In genomic region chr6:31308050-31308844, GRCh38 we compare ENCODE assay signal across 8 cellular contexts. TPM values are rescaled to one million over a fixed set of nuclear protein-coding genes. Genes with fewer than 3 reads are reported as not detected.
A peak's percentile ranks its signal among the peaks of the same experiment; 100 is the strongest.
DNase-seq lines count a peak whose midpoint lies in the region; ATAC-seq and TF ChIP-seq lines count a peak whose summit lies in the region.

No MANE protein-coding gene starts in this region.

- CTCF ChIA-PET in HCT116 (lab: Charles Lee): no interaction called here

- no peak for TF ChIP-seq POLR2A in HCT116 (IDR thresholded peaks at IDR 0.05; ENCODE audit: borderline replicate concordance, extremely low read depth, insufficient read depth, insufficient read length)
- TF ChIP-seq POLR2A in upper lobe of left lung (IDR thresholded peaks at IDR 0.05): no peak

- H3K27ac Mint-ChIP-seq in progenitor cell of endocrine pancreas: no peak overlapping the region

- no peaks in the 10 kb centered on the region for H3K79me2 ChIP-seq in HCT116 (ENCODE audit: insufficient read depth, low read length)

- ATAC-seq in HCT116 (peak; percentile 73), upper lobe of left lung (ENCODE audit: low FRiP score in 2 of 2) (peak; percentile 81 to 94)

- H3K27ac ChIP-seq in HCT116 (ENCODE audit: low read depth, low read length) (no peak overlapping the region), upper lobe of left lung (peak overlapping the region in 3 of 4 donors; percentile 16 to 48 (median 38))

- H4K20me1 ChIP-seq in HCT116 (ENCODE audit: insufficient read depth): no peaks in the 10 kb centered on the region

- H3K36me3 ChIP-seq in HCT116 (ENCODE audit: control insufficient read depth in 1 of 2, insufficient read depth in 2 of 2, low read length in 2 of 2): no peaks in the 10 kb centered on the region
- H3K36me3 ChIP-seq in endocrine pancreas (ENCODE audit: control insufficient read depth, insufficient read depth, low read length): no peaks in the 10 kb centered on the region
- no peaks in the 10 kb centered on the region for H3K36me3 ChIP-seq in upper lobe of left lung

- no peaks in the 10 kb centered on the region for H3K9me3 Mint-ChIP-seq in progenitor cell of endocrine pancreas (ENCODE audit: low read depth)

- H3K4me3 Mint-ChIP-seq in progenitor cell of endocrine pancreas (ENCODE audit: low read depth): no peak overlapping the region

- peaks cover 17% of the 10 kb centered on the region for H3K27me3 Mint-ChIP-seq in progenitor cell of endocrine pancreas

- H3K36me3 Mint-ChIP-seq in progenitor cell of endocrine pancreas (ENCODE audit: insufficient read depth): no peaks in the 10 kb centered on the region

- H3K4me1 ChIP-seq in HCT116 (ENCODE audit: control insufficient read depth in 1 of 2, insufficient read depth in 2 of 2, low read length in 2 of 2): no peaks in the 10 kb centered on the region
- no peaks in the 10 kb centered on the region for H3K4me1 ChIP-seq in endocrine pancreas (ENCODE audit: control insufficient read depth, insufficient read depth, low read length)
- H3K4me1 ChIP-seq in upper lobe of left lung: peaks cover 0 to 9% (median 4%) of the 10 kb centered on the region in 4 donors

- H3K9me2 ChIP-seq in HCT116 (ENCODE audit: insufficient read depth): no peaks in the 10 kb centered on the region

- no peak overlapping the region for H3K4me2 ChIP-seq in HCT116 (ENCODE audit: low read length)

- no TSS peak for BruUV-seq in HCT116 (replicated peaks; lab: Mats Ljungman, UMichigan)

- WGBS in upper lobe of left lung, 2 donors: 38% methylated on average over 4 of the region's 57 CpGs; no CpG with 5 or more reads in 1 of the 2 donors

- DNase-seq in HCT116 (ENCODE audit: low read depth, low spot score): no peak
- DNase-seq in activated CD4-positive, alpha-beta T cell treated with anti-CD3 and anti-CD28 coated beads, Interleukin-2, amount 50 U/mL, for 1 hour: peak; percentile 69
- DNase-seq in progenitor cell of endocrine pancreas (ENCODE audit: low spot score, unreplicated experiment): peak; percentile 10
- peak; percentile 83 to 91 for DNase-seq in upper lobe of left lung
- DNase-seq in HT-29 (ENCODE audit: low spot score): no peak
- DNase-seq in NCI-H128 (lab: John Stamatoyannopoulos, UW; ENCODE audit: unreplicated experiment): no peak
- no peak for DNase-seq in NCI-H1105 treated with DMSO at 0.1 percent for 48 hours (lab: John Stamatoyannopoulos, UW)

- H3K4me3 ChIP-seq in HCT116 (replicated peaks in 1 of 2; ENCODE audit: low read depth in 1 of 2, low read length in 2 of 2) (no peak overlapping the region), endocrine pancreas (ENCODE audit: control insufficient read depth, insufficient read depth, low read length) (no peak overlapping the region), upper lobe of left lung (peak overlapping the region; percentile 38 to 59 (median 44))

- H2AFZ ChIP-seq in HCT116 (ENCODE audit: low read depth, low read length, poor library complexity, severe bottlenecking): no peak overlapping the region

- POLR2A ChIA-PET in HCT116 (lab: Charles Lee): no interaction called here

- H3K4me1 Mint-ChIP-seq in progenitor cell of endocrine pancreas (ENCODE audit: low read depth): no peaks in the 10 kb centered on the region

- H3K9ac ChIP-seq in HCT116 (ENCODE audit: low read length) (no peak overlapping the region), endocrine pancreas (ENCODE audit: control insufficient read depth, insufficient read depth, low read length) (peak overlapping the region; percentile 13)

- TF ChIP-seq CTCF in HCT116 (IDR thresholded peaks at IDR 0.05 in 2 of 3, conservative IDR thresholded peaks at IDR 0.05 in 1 of 3; ENCODE audit: borderline replicate concordance in 1 of 3, insufficient read depth in 1 of 3, low read depth in 2 of 3, low read length in 2 of 3) (no peak), progenitor cell of endocrine pancreas (IDR thresholded peaks at IDR 0.05; ENCODE audit: unreplicated experiment) (no peak), upper lobe of left lung (IDR thresholded peaks at IDR 0.05) (no peak)

- RAD21 ChIA-PET in HCT116 (lab: Charles Lee; ENCODE audit: low non-redundant PET in 1 of 2, low total read pairs in 2 of 2, uncharacterized antibody in 2 of 2, unreplicated experiment in 2 of 2): no interaction called here

- H3K9me3 ChIP-seq in HCT116 (ENCODE audit: control insufficient read depth in 1 of 2, insufficient read depth in 1 of 2, low read depth in 1 of 2, low read length in 2 of 2): no peaks in the 10 kb centered on the region
- no peaks in the 10 kb centered on the region for H3K9me3 ChIP-seq in endocrine pancreas (ENCODE audit: control insufficient read depth, low read length)
- H3K9me3 ChIP-seq in upper lobe of left lung: no peaks in the 10 kb centered on the region

- H3K27me3 ChIP-seq in HCT116 (ENCODE audit: insufficient read depth, low read length) (no peaks in the 10 kb centered on the region), endocrine pancreas (ENCODE audit: control insufficient read depth, insufficient read depth, low read length) (peaks cover 4% of the 10 kb centered on the region), upper lobe of left lung (peaks cover 0 to 5% (median 0%) of the 10 kb centered on the region in 4 donors)

- TF ChIP-seq EP300 in upper lobe of left lung (IDR thresholded peaks at IDR 0.05): no peak

- intact Hi-C loops in HCT116 (cut with micrococcal nuclease): no loop called here

- no peak for TF ChIP-seq RAD21 in HCT116 (IDR thresholded peaks at IDR 0.05; ENCODE audit: low read depth)

TF ChIP-seq in HCT116, 20 proteins besides CTCF, POLR2A, EP300 and RAD21:
- TF ChIP-seq REST (IDR thresholded peaks at IDR 0.05; ENCODE audit: low read depth) (no peak), EZH2phosphoT487 (IDR thresholded peaks at IDR 0.05; ENCODE audit: borderline replicate concordance) (no peak)
TF ChIP-seq in HCT116: peak in this region for 0.

RNA-seq across cellular contexts. Expression of gene HLA-C, which starts 36.4 kb away (rescaled TPM):
- total RNA-seq in HCT116 (2021; ENCODE audit: unreplicated experiment) (333 TPM), progenitor cell of endocrine pancreas (137 and 141 TPM in 2 replicates), upper lobe of left lung (1,000 to 10,000 TPM in 3 of 6 donors, 100 to 1,000 TPM in 3; 752 to 1,434 (median 1,132) TPM)
- polyA plus RNA-seq in HCT116 (2012): 469 and 591 TPM in 2 replicates
- total RNA-seq in HT-29 (2014; rRNA removed; shearing (Covaris generic)): 110 and 133 TPM in 2 replicates

RNA-seq across cellular contexts. Expression of gene HLA-B, which starts 48.7 kb away (rescaled TPM):
- total RNA-seq in HCT116 (2021; ENCODE audit: unreplicated experiment): 381 TPM
- 504 and 684 TPM in 2 replicates for polyA plus RNA-seq in HCT116 (2012)
- total RNA-seq in progenitor cell of endocrine pancreas: 28.2 and 43.4 TPM in 2 replicates
- 1,000 to 10,000 TPM; 1,716 to 2,968 (median 2,484) TPM for total RNA-seq in upper lobe of left lung
- total RNA-seq in HT-29 (2014; rRNA removed; shearing (Covaris generic)): 15.3 and 19.8 TPM in 2 replicates

Comparison
In these comparisons a context has a peak if more than half of its experiments do, and no peak if none do; other contexts are left out.
1. DNase-seq: peak in activated CD4-positive, alpha-beta T cell treated with anti-CD3 and anti-CD28 coated beads, Interleukin-2, amount 50 U/mL, for 1 hour (single experiment), progenitor cell of endocrine pancreas (single experiment) and upper lobe of left lung (2 of 2); none in HCT116 (single experiment), HT-29 (single experiment), NCI-H128 (single experiment) and NCI-H1105 treated with DMSO at 0.1 percent for 48 hours (single experiment).
2. H3K4me3 ChIP-seq: peak in upper lobe of left lung (4 of 4); none in HCT116 (0 of 2) and endocrine pancreas (single experiment).